Comparison of ENCODE assay signal across 1 cellular context in genomic region chr17:802901-803881, GRCh38.
TF ChIP-seq lines count a peak whose summit lies in the region.

No MANE protein-coding gene starts in this region.

TF ChIP-seq in HepG2, 621 proteins besides CTCF, POLR2A, EP300 and RAD21:
- TF ChIP-seq NFIB (CRISPR knock-in tag; IDR thresholded peaks at IDR 0.05; ENCODE audit: borderline replicate concordance) (no peak), AGO2 (optimal IDR thresholded peaks at IDR 0.05; ENCODE audit: low read depth, low read length) (peak; percentile 13), ZNF264 (CRISPR knock-in tag; IDR thresholded peaks at IDR 0.05) (no peak), ZNF841 (CRISPR knock-in tag; IDR thresholded peaks at IDR 0.05; ENCODE audit: borderline replicate concordance) (no peak)
